ENCODE assay signal across 8 cellular contexts in the genomic region with DNA sequence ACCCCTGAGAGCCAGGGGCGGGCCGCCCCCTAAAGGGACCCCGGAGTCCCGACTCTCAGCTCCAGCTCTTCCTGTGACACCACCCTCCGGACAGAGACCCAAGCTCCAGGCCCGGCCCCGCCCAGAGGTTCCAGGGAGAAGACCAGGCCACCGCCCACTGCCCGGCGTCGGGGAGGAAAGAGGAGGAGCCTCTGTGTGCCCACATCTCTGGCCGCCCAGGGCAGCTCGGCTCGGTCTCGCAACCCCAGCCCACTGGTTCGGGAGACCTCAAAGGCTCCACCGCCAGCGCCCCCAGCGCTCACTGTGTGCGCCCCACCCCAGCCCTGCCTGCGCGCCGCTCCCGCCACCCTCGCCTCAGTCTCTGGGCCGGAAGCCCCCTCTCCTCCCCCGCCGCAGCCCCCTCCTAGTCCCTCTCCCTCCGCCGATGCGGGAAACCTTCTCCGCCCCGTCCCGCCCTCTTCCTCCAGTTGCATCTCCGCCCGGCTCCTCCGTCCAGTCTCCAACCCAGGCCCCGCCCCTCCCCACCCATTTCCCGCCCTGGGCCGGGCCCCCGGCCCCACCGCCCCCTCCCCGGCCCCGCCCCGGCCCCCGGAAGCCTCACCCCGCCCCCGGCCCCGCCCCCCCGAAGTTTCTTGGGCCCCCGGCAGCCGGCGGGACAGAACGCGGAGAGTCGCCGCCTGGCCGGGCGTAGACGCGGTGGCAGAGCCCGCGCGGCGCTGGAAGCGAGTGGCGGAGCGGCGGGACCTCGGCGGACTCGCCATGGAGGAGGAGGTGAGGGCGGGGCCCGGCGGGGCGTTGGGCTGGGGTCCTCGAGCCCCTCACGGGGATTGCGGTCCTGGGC. TPM values are rescaled to one million over a fixed set of nuclear protein-coding genes. Genes with fewer than 3 reads are reported as not detected.
DNase-seq lines count a peak whose midpoint lies in the region; ATAC-seq, FAIRE-seq and TF ChIP-seq lines count a peak whose summit lies in the region.

A gene with protein sequence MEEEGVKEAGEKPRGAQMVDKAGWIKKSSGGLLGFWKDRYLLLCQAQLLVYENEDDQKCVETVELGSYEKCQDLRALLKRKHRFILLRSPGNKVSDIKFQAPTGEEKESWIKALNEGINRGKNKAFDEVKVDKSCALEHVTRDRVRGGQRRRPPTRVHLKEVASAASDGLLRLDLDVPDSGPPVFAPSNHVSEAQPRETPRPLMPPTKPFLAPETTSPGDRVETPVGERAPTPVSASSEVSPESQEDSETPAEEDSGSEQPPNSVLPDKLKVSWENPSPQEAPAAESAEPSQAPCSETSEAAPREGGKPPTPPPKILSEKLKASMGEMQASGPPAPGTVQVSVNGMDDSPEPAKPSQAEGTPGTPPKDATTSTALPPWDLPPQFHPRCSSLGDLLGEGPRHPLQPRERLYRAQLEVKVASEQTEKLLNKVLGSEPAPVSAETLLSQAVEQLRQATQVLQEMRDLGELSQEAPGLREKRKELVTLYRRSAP (plus strand): TSS at position 658 of the 841 bp plus-strand sequence. CDS start 102 bp downstream, at position 760.

- peaks cover 35% of the 10 kb centered on the region for H3K4me1 ChIP-seq in keratinocyte (ENCODE audit: control insufficient read depth, extremely low read depth, insufficient read depth, low read length)

- H4K20me1 ChIP-seq in keratinocyte (ENCODE audit: control insufficient read depth, extremely low read depth, insufficient read depth, low read length): no peaks in the 10 kb centered on the region

- no peaks in the 10 kb centered on the region for H3K27me3 ChIP-seq in keratinocyte (ENCODE audit: control insufficient read depth, extremely low read depth, insufficient read depth, low read length)

- H3K27ac ChIP-seq in keratinocyte (ENCODE audit: control insufficient read depth, insufficient read depth, low read length): peak within 1 kb of the TSS; percentile 69

- peak within 1 kb of the TSS; percentile 66 for H2AFZ ChIP-seq in keratinocyte (ENCODE audit: control insufficient read depth, low read length)

- no peak for FAIRE-seq in keratinocyte (lab: Jason Lieb, UNC)

- ATAC-seq in GM18909 (IDR thresholded peaks at IDR 0.05; ENCODE audit: poor library complexity, unreplicated experiment): peak; percentile 62
- peak; percentile 48 for ATAC-seq in HG03159 (IDR thresholded peaks at IDR 0.05; ENCODE audit: unreplicated experiment)

- peaks cover 44% of the 10 kb centered on the region for H3K79me2 ChIP-seq in keratinocyte (ENCODE audit: control insufficient read depth, insufficient read depth, low read length)

- H3K36me3 ChIP-seq in keratinocyte (ENCODE audit: control insufficient read depth in 2 of 2, extremely low read depth in 1 of 2, insufficient read depth in 2 of 2, low read length in 2 of 2): no peaks in the 10 kb centered on the region

- no peaks in the 10 kb centered on the region for H3K9me3 ChIP-seq in keratinocyte (ENCODE audit: control insufficient read depth, low read depth, low read length)

- peaks cover under 1% of the 10 kb centered on the region for H3K9me1 ChIP-seq in keratinocyte (ENCODE audit: control insufficient read depth, extremely low read depth, insufficient read depth, low read length)

- peak within 1 kb of the TSS; percentile 97 for H3K4me2 ChIP-seq in keratinocyte (ENCODE audit: control insufficient read depth, extremely low read depth, insufficient read depth, low read depth, low read length)

- peak; percentile 97 for DNase-seq in AG08396 (ENCODE audit: low spot score)
- DNase-seq in NCI-H460 (ENCODE audit: extremely low read depth, low read depth): peak; percentile 88
- peak; percentile 86 for DNase-seq in activated CD4-positive, CD25-positive, alpha-beta regulatory T cell treated with anti-CD3 and anti-CD28 coated beads, Interleukin-2, amount 50 U/mL, for 72 hours
- peak; percentile 77 for DNase-seq in cerebellar cortex (ENCODE audit: low spot score)
- no peak for DNase-seq in keratinocyte (ENCODE audit: low read depth, low spot score)
- DNase-seq in stimulated activated CD4-positive, alpha-beta T cell treated with anti-CD3 and anti-CD28 coated beads, Interleukin-12 subunit alpha, Interleukin-12 subunit beta, amount 100 ng/mL, for 48 hours (ENCODE audit: low read depth in 2 of 3, low spot score in 1 of 3): peak; percentile 71 to 86 (median 76)

- peak in 1 of 3 experiments; percentile 8 for TF ChIP-seq CTCF in keratinocyte (optimal IDR thresholded peaks at IDR 0.05 in 1 of 3, IDR thresholded peaks at IDR 0.05 in 1 of 3, conservative IDR thresholded peaks at IDR 0.05 in 1 of 3; ENCODE audit: extremely low read depth in 1 of 3, insufficient read depth in 2 of 3, low read length in 3 of 3)

- peak within 1 kb of the TSS; percentile 86 for H3K9ac ChIP-seq in keratinocyte (ENCODE audit: control insufficient read depth, extremely low read depth, insufficient read depth, low read length)

- dilution Hi-C loops in keratinocyte (cut with MboI; ENCODE audit: extremely low pct_ligation_motif_present, low sequenced_read_pairs): no loop called here

- H3K4me3 ChIP-seq in keratinocyte (ENCODE audit: control insufficient read depth in 2 of 3, extremely low read depth in 1 of 3, insufficient read depth in 2 of 3, low read depth in 1 of 3, low read length in 3 of 3): peak within 1 kb of the TSS; percentile 64 to 88 (median 81)

RNA-seq across cellular contexts. Expression of the gene that starts here (rescaled TPM):
- total RNA-seq in NCI-H460 (2014; rRNA removed; shearing (Covaris generic)): 2.9 and 3.5 TPM in 2 replicates
- 4.7 and 4.8 TPM in 2 replicates for polyA plus RNA-seq in NCI-H460 (2014; cell fraction: nucleus; rRNA removed)
- 8.8 to 12.0 TPM (median 11.2 TPM) in 3 replicates for polyA plus RNA-seq in keratinocyte
- polyA plus RNA-seq in keratinocyte (2011; ENCODE audit: low read depth): 1.0 TPM
- 8.1 and 9.4 TPM in 2 replicates for polyA plus RNA-seq in keratinocyte (2011; cell fraction: cytosol; rRNA removed)
- polyA plus RNA-seq in keratinocyte (2011; cell fraction: nucleus; rRNA removed): 14.6 and 17.0 TPM in 2 replicates
- 4.9 and 11.6 TPM in 2 replicates for polyA plus RNA-seq in keratinocyte (2012; ENCODE audit: low replicate concordance)
- polyA minus RNA-seq in keratinocyte: 11.8 to 17.8 TPM (median 12.1 TPM) in 3 replicates
- polyA minus RNA-seq in keratinocyte (2011; cell fraction: cytosol; rRNA and poly(A)+ RNA removed): 11.7 TPM
- 11.0 and 13.6 TPM in 2 replicates for polyA minus RNA-seq in keratinocyte (2011; cell fraction: nucleus; rRNA and poly(A)+ RNA removed)
